ENCODE assay signal across 11 cellular contexts in genomic region chr17:8393470-8394231, GRCh38. TPM values are rescaled to one million over a fixed set of nuclear protein-coding genes. Genes with fewer than 3 reads are reported as not detected.
A peak's percentile ranks its signal among the peaks of the same experiment; 100 is the strongest.
DNase-seq lines count a peak whose midpoint lies in the region; ATAC-seq and TF ChIP-seq lines count a peak whose summit lies in the region.
"Had no signal": no experiment of that assay in that cellular context is flagged by ENCODE, and none has a peak within 500 bp of the region (broad histone marks: within the 10 kb centered on the region; RNA-seq: fewer than 3 reads in every experiment).

No MANE protein-coding gene starts in this region.

- H2AFZ ChIP-seq in osteoblast (ENCODE audit: low read length), result no peak overlapping the region

- peak overlapping the region; percentile 29 for H3K4me2 ChIP-seq in osteoblast (ENCODE audit: insufficient read depth, low read length)

- H3K4me1 ChIP-seq in HEK293 (ENCODE audit: control insufficient read depth, insufficient read depth, low read length), result no peaks in the 10 kb centered on the region
- peaks cover 14% of the 10 kb centered on the region for H3K4me1 ChIP-seq in osteoblast (ENCODE audit: insufficient read depth, low read length)
- peaks cover 4% of the 10 kb centered on the region for H3K4me1 ChIP-seq in SJCRH30

- H3K4me3 ChIP-seq in HEK293 (ENCODE audit: low read depth, low read length) (no peak overlapping the region), osteoblast (ENCODE audit: insufficient read depth, low read length) (no peak overlapping the region), SJCRH30 (no peak overlapping the region)

- H3K27ac ChIP-seq in HEK293 (ENCODE audit: extremely low read depth, low read depth, low read length) (no peak overlapping the region), osteoblast (ENCODE audit: low read depth, low read length) (no peak overlapping the region), SJCRH30 (no peak overlapping the region)
- H3K27ac ChIP-seq: RWPE1 had no signal

- H3K27me3 ChIP-seq in osteoblast (ENCODE audit: insufficient read depth, low read length), result peaks cover 26% of the 10 kb centered on the region
- no peaks in the 10 kb centered on the region for H3K27me3 ChIP-seq in SJCRH30

- CTCF ChIA-PET in HEK293 (lab: Yijun Ruan, JAX), result interaction anchor here (0.5 to 2.5 kb wide), 5 partner anchors 10 to 333 kb away, joined by 3 to 12 read pairs (median 6); partner anchors contain the start of gene KRABD2
- CTCF ChIA-PET in T-cell (lab: Charles Lee), result interaction anchor here in 1 of 2 donors (0.6 to 1.8 kb wide), 4 partner anchors 10 to 352 kb away, joined by 3 to 10 read pairs (median 4); partner anchors contain the start of gene KRABD2

- no peaks in the 10 kb centered on the region for H3K9me3 Mint-ChIP-seq in T-cell
- H3K9me3 Mint-ChIP-seq: H9 had no signal

- peak overlapping the region in 1 of 3 donors; percentile 56 for H3K4me3 Mint-ChIP-seq in T-cell
- H3K4me3 Mint-ChIP-seq: H9 had no signal

- POLR2A ChIA-PET in HEK293 (lab: Yijun Ruan, JAX) (interaction anchor here (0.6 to 2.0 kb wide), 4 partner anchors 10 to 557 kb away, joined by 3 to 4 read pairs (median 4); partner anchors contain the start of gene NDEL1), T-cell (lab: Charles Lee) (interaction anchor here in 1 of 2 donors (1.0 to 1.3 kb wide), 2 partner anchors 12 to 17 kb away, joined by 4 to 5 read pairs; partner anchors contain the start of gene KRABD2)

- no peaks in the 10 kb centered on the region for H3K79me2 ChIP-seq in osteoblast (ENCODE audit: insufficient read depth, low read length)

- H3K4me1 Mint-ChIP-seq in T-cell, result peaks cover 12 to 18% (median 15%) of the 10 kb centered on the region in 3 donors

- no peaks in the 10 kb centered on the region for H3K36me3 Mint-ChIP-seq in T-cell
- H3K36me3 Mint-ChIP-seq: IgD-negative memory B cell had no signal

- peaks cover 0 to 17% of the 10 kb centered on the region in 2 donors for H3K27me3 Mint-ChIP-seq in T-cell

- H4K20me1 ChIP-seq in osteoblast (ENCODE audit: insufficient read depth, low read length), result no peaks in the 10 kb centered on the region

- DNase-seq in T-cell (peak in 33 of 34 experiments; percentile 22 to 68 (median 47)), osteoblast (ENCODE audit: insufficient read length, low spot score, missing footprints) (peak; percentile 52), NCI-H82 treated with DMSO at 0.1 percent for 48 hours (lab: John Stamatoyannopoulos, UW; ENCODE audit: unreplicated experiment) (no peak), SJCRH30 (no peak)
- DNase-seq in central memory CD4-positive, alpha-beta T cell, result peak; percentile 56
- DNase-seq: H9 had no signal

- ATAC-seq in T-cell (replicated peaks in 1 of 4) (peak; percentile 88 to 100 (median 96)), GM21786 (IDR thresholded peaks at IDR 0.05; ENCODE audit: unreplicated experiment) (no peak)

- TF ChIP-seq CTCF in HEK293 (tag by site-specific recombination; IDR thresholded peaks at IDR 0.05), result no peak
- TF ChIP-seq CTCF in osteoblast (IDR thresholded peaks at IDR 0.05; ENCODE audit: extremely low read depth, low read depth, low read length), result no peak

- H3K27ac Mint-ChIP-seq in T-cell, result peak overlapping the region; percentile 80 to 83
- H3K27ac Mint-ChIP-seq: H9 had no signal

- H3K9me3 ChIP-seq in HEK293 (ENCODE audit: control insufficient read depth, insufficient read depth, low read depth, low read length) (no peaks in the 10 kb centered on the region), osteoblast (ENCODE audit: low read depth, low read length) (no peaks in the 10 kb centered on the region), SJCRH30 (replicated peaks) (no peaks in the 10 kb centered on the region)

- H3K36me3 ChIP-seq in HEK293 (ENCODE audit: control insufficient read depth in 2 of 2, insufficient read depth in 1 of 2, low read length in 2 of 2) (no peaks in the 10 kb centered on the region), osteoblast (ENCODE audit: insufficient read depth, low read length) (no peaks in the 10 kb centered on the region), SJCRH30 (no peaks in the 10 kb centered on the region)

TF ChIP-seq in HEK293, 187 proteins besides CTCF, POLR2A, EP300 and RAD21:
- TF ChIP-seq ZNF629 (tag by site-specific recombination; IDR thresholded peaks at IDR 0.05), result 0 out of 2 replicates have a peak, but pooled peaks have one; percentile 19
- no peak for TF ChIP-seq ZNF791 (tag by site-specific recombination; IDR thresholded peaks at IDR 0.05)
- no peak for TF ChIP-seq ZNF157 (tag by site-specific recombination; IDR thresholded peaks at IDR 0.05)
- TF ChIP-seq ZFHX2 (tag by site-specific recombination; conservative IDR thresholded peaks at IDR 0.05), result peak; percentile 62
- TF ChIP-seq ZNF776 (tag by site-specific recombination; IDR thresholded peaks at IDR 0.05; ENCODE audit: borderline replicate concordance), result no peak
- peak; percentile 65 for TF ChIP-seq EGR2 (tag by site-specific recombination; IDR thresholded peaks at IDR 0.05; ENCODE audit: low read depth)
- TF ChIP-seq ZNF585B (tag by site-specific recombination; IDR thresholded peaks at IDR 0.05), result no peak
- no peak for TF ChIP-seq ZNF132 (tag by site-specific recombination; IDR thresholded peaks at IDR 0.05; ENCODE audit: borderline replicate concordance)
- no peak for TF ChIP-seq ZNF121 (tag by site-specific recombination; IDR thresholded peaks at IDR 0.05)
TF ChIP-seq in HEK293: peak in this region for 3.

RNA-seq across cellular contexts. Expression of gene RNF222, which starts 4.0 kb away (rescaled TPM):
- total RNA-seq in T-cell (1 to 10 TPM in 2 of 5 donors, under 1 TPM in 2, not detected in 1; 0.09 to 1.6 (median 0.57) TPM), osteoblast (not detected in 2 replicates)
- total RNA-seq in SJCRH30 (2014; rRNA removed; shearing (Covaris generic)), result not detected in 2 replicates
- total RNA-seq: myocyte had no signal

RNA-seq across cellular contexts. Expression of gene RPL26, which starts 10.7 kb away (rescaled TPM):
- total RNA-seq in T-cell (1,000 to 10,000 TPM; 2,515 to 2,978 (median 2,612) TPM), osteoblast (1,921 and 2,089 TPM in 2 replicates)
- total RNA-seq in SJCRH30 (2014; rRNA removed; shearing (Covaris generic)), result 3,054 and 3,660 TPM in 2 replicates

RNA-seq across cellular contexts. Expression of gene NDEL1, which starts 42.0 kb away (rescaled TPM):
- total RNA-seq in T-cell, result 100 to 1,000 TPM in 2 of 5 donors, 10 to 100 TPM in 3; 83.4 to 241 (median 99.0) TPM
- total RNA-seq in osteoblast, result 69.8 and 72.8 TPM in 2 replicates
- total RNA-seq in SJCRH30 (2014; rRNA removed; shearing (Covaris generic)), result 20.5 and 23.0 TPM in 2 replicates

RNA-seq across cellular contexts. Expression of gene ODF4, which starts 54.0 kb away (rescaled TPM):
- not detected for total RNA-seq in T-cell
- not detected in 2 replicates for total RNA-seq in osteoblast
- not detected in 2 replicates for total RNA-seq in SJCRH30 (2014; rRNA removed; shearing (Covaris generic))
- total RNA-seq: H9, myocyte had no signal

Comparison
In these comparisons a context has a peak if more than half of its experiments do, and no peak if none do; other contexts are left out.
1. DNase-seq: peak in T-cell (33 of 34), central memory CD4-positive, alpha-beta T cell (single experiment) and osteoblast (single experiment); none in NCI-H82 treated with DMSO at 0.1 percent for 48 hours (single experiment) and SJCRH30 (0 of 2).